In the genomic region with DNA sequence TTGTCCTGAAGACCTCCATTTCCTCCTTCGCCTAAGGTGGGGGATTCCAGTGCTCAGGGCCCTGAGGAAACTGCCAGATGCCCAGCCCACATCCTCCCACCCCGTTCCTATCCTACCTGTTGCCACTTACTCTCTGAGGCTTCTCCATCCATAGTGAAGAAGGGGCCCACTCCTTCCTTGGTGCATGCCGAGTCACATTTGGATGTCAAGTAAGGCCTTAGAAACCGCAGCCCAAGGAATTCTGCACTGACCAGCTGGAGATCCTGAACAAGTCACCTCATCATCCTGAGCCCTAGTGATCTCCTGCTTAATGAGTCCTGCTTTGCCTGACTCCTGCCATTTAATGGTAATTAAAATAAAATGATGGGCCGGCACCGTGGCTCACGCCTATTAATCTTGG, we compare ENCODE assay signal across 1 cellular context.
TF ChIP-seq lines count a peak whose summit lies in the region.

No MANE protein-coding gene starts in this region.

TF ChIP-seq in H1, 55 proteins besides CTCF, POLR2A, EP300 and RAD21 (continued from another document):
- TF ChIP-seq BCL11A (IDR thresholded peaks at IDR 0.05; ENCODE audit: low read depth in 2 of 2, low read length in 2 of 2) (no peak), GTF2F1 (IDR thresholded peaks at IDR 0.05; ENCODE audit: borderline replicate concordance, low read depth, low read length) (no peak), KDM1A (IDR thresholded peaks at IDR 0.05; ENCODE audit: borderline replicate concordance, low read length) (no peak), CEBPB (IDR thresholded peaks at IDR 0.05; ENCODE audit: low read depth, low read length) (no peak)
- TF ChIP-seq, protein P1, sequence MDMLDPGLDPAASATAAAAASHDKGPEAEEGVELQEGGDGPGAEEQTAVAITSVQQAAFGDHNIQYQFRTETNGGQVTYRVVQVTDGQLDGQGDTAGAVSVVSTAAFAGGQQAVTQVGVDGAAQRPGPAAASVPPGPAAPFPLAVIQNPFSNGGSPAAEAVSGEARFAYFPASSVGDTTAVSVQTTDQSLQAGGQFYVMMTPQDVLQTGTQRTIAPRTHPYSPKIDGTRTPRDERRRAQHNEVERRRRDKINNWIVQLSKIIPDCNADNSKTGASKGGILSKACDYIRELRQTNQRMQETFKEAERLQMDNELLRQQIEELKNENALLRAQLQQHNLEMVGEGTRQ (IDR thresholded peaks at IDR 0.05; ENCODE audit: low read length): no peak
